27 cellular contexts compared by ENCODE assay signal in genomic region chr13:80669112-80669511, GRCh38.
"Had no signal": no experiment of that assay in that cellular context is flagged by ENCODE, and none has a peak within 500 bp of the region (broad histone marks: within the 10 kb centered on the region; RNA-seq: fewer than 3 reads in every experiment).

No MANE protein-coding gene starts in this region.

- FAIRE-seq: pancreas had no signal

- H3K36me3 Mint-ChIP-seq: memory B cell; stimulated activated memory B cell treated with anti-CD40 and anti-IgM and Interleukin-4, amounts not matched to agents 10 μg/mL and 1 μg/mL and 100 μg/mL, for 72 hours had no signal

- H3K4me1 ChIP-seq: gastrocnemius medialis, lower lobe of right lung, pancreas, spleen, testis, tibial nerve, upper lobe of right lung, vagina had no signal

- ATAC-seq: left lobe of liver; lower lobe of right lung; natural killer cell; pancreas; sciatic nerve; stimulated activated memory B cell treated with anti-CD40 and anti-IgM and Interleukin-4, amounts not matched to agents 10 μg/mL and 1 μg/mL and 100 μg/mL, for 72 hours; upper lobe of right lung had no signal

- H3K27ac ChIP-seq: dorsolateral prefrontal cortex, lower lobe of right lung, pancreas, spleen, testis, tibial nerve, upper lobe of right lung, vagina had no signal

- H3K36me3 ChIP-seq: gastrocnemius medialis, heart right ventricle, lower lobe of right lung, pancreas, spleen, tibial nerve, upper lobe of right lung, vagina had no signal

- DNase-seq: cortex of kidney; dorsolateral prefrontal cortex; effector CD8-positive, alpha-beta T cell; gastrocnemius medialis; heart right ventricle; hypothalamus; islet precursor cell; lower lobe of right lung; natural killer cell; occipital lobe; pancreas; spleen; stimulated activated CD4-positive, alpha-beta T cell treated with anti-CD3 and anti-CD28 coated beads, Interleukin-15, amount 100 ng/mL, for 24 hours; stimulated activated CD4-positive, alpha-beta T cell treated with anti-CD3 and anti-CD28 coated beads, Interleukin-1b, Interleukin-23, amount 100 ng/mL, for 48 hours; stimulated activated CD4-positive, alpha-beta T cell treated with anti-CD3 and anti-CD28 coated beads, Interleukin-4, amount 100 ng/mL, for 24 hours; testis; upper lobe of right lung had no signal

- H3K9me3 ChIP-seq: gastrocnemius medialis, pancreas, testis, upper lobe of right lung, vagina had no signal

- H3K4me3 Mint-ChIP-seq: memory B cell; mesothelial cell of epicardium; natural killer cell; neural crest cell; stimulated activated memory B cell treated with anti-CD40 and anti-IgM and Interleukin-4, amounts not matched to agents 10 μg/mL and 1 μg/mL and 100 μg/mL, for 72 hours; stimulated activated naive CD8-positive, alpha-beta T cell treated with anti-CD3 and anti-CD28 coated beads, Interleukin-15, Interleukin-2, amounts not matched to agents 100 ng/mL and 50 ng/mL, for 24 hours had no signal

- H3K4me3 ChIP-seq: dorsolateral prefrontal cortex, gastrocnemius medialis, heart right ventricle, lower lobe of right lung, pancreas, spleen, testis, tibial nerve, upper lobe of right lung, vagina had no signal

- H3K27me3 Mint-ChIP-seq: memory B cell; progenitor cell of endocrine pancreas; stimulated activated memory B cell treated with anti-CD40 and anti-IgM and Interleukin-4, amounts not matched to agents 10 μg/mL and 1 μg/mL and 100 μg/mL, for 72 hours; stimulated activated naive CD8-positive, alpha-beta T cell treated with anti-CD3 and anti-CD28 coated beads, Interleukin-15, Interleukin-2, amounts not matched to agents 100 ng/mL and 50 ng/mL, for 24 hours had no signal

- H3K4me1 Mint-ChIP-seq: memory B cell; stimulated activated memory B cell treated with anti-CD40 and anti-IgM and Interleukin-4, amounts not matched to agents 10 μg/mL and 1 μg/mL and 100 μg/mL, for 72 hours had no signal

- H3K27ac Mint-ChIP-seq: memory B cell; mesothelial cell of epicardium; natural killer cell; progenitor cell of endocrine pancreas; stimulated activated memory B cell treated with anti-CD40 and anti-IgM and Interleukin-4, amounts not matched to agents 10 μg/mL and 1 μg/mL and 100 μg/mL, for 72 hours; stimulated activated naive CD8-positive, alpha-beta T cell treated with anti-CD3 and anti-CD28 coated beads, Interleukin-15, Interleukin-2, amounts not matched to agents 100 ng/mL and 50 ng/mL, for 24 hours had no signal

- H3K27me3 ChIP-seq: dorsolateral prefrontal cortex, gastrocnemius medialis, heart right ventricle, pancreas, spleen, testis, tibial nerve, upper lobe of right lung, vagina had no signal
